Comparison of ENCODE assay signal across 26 cellular contexts in genomic region chr5:12661617-12662370, GRCh38.
"Had no signal": no experiment of that assay in that cellular context is flagged by ENCODE, and none has a peak within 500 bp of the region (broad histone marks: within the 10 kb centered on the region; RNA-seq: fewer than 3 reads in every experiment).

No MANE protein-coding gene starts in this region.

- H3K4me3 Mint-ChIP-seq: activated naive CD8-positive, alpha-beta T cell; memory B cell; natural killer cell; neural progenitor cell; stimulated activated effector memory CD8-positive, alpha-beta T cell treated with anti-CD3 and anti-CD28 coated beads, Interleukin-12 subunit alpha, Interleukin-12 subunit beta, amount 100 ng/mL, for 72 hours; T-helper 2 cell treated with Interferon-gamma antibody and Interleukin-4, amounts not matched to agents 5 μg/mL and 100 μg/mL, for 36 hours had no signal

- H3K36me3 ChIP-seq: esophagus squamous epithelium, heart right ventricle, neural progenitor cell, stomach, thyroid gland, upper lobe of right lung had no signal

- ATAC-seq: heart right ventricle; left colon; natural killer cell; sciatic nerve; stimulated activated effector memory CD8-positive, alpha-beta T cell treated with anti-CD3 and anti-CD28 coated beads, Interleukin-12 subunit alpha, Interleukin-12 subunit beta, amount 100 ng/mL, for 72 hours; upper lobe of right lung had no signal

- H3K27ac Mint-ChIP-seq: activated naive CD8-positive, alpha-beta T cell; memory B cell; natural killer cell; stimulated activated effector memory CD8-positive, alpha-beta T cell treated with anti-CD3 and anti-CD28 coated beads, Interleukin-12 subunit alpha, Interleukin-12 subunit beta, amount 100 ng/mL, for 72 hours; T-helper 2 cell treated with Interferon-gamma antibody and Interleukin-4, amounts not matched to agents 5 μg/mL and 100 μg/mL, for 36 hours had no signal

- H2AFZ ChIP-seq: neural progenitor cell had no signal

- H3K9me3 ChIP-seq: thyroid gland, upper lobe of right lung had no signal

- H3K36me3 Mint-ChIP-seq: activated naive CD8-positive, alpha-beta T cell; memory B cell; natural killer cell; neural progenitor cell; stimulated activated effector memory CD8-positive, alpha-beta T cell treated with anti-CD3 and anti-CD28 coated beads, Interleukin-12 subunit alpha, Interleukin-12 subunit beta, amount 100 ng/mL, for 72 hours had no signal

- H3K27me3 Mint-ChIP-seq: activated naive CD8-positive, alpha-beta T cell; memory B cell had no signal

- H3K4me1 ChIP-seq: esophagus squamous epithelium, heart right ventricle, neural progenitor cell, stomach, thyroid gland, upper lobe of right lung had no signal

- H3K4me2 ChIP-seq: neural progenitor cell had no signal

- H3K4me1 Mint-ChIP-seq: memory B cell; natural killer cell; neural progenitor cell; stimulated activated effector memory CD8-positive, alpha-beta T cell treated with anti-CD3 and anti-CD28 coated beads, Interleukin-12 subunit alpha, Interleukin-12 subunit beta, amount 100 ng/mL, for 72 hours had no signal

- DNase-seq: activated CD4-positive, alpha-beta T cell treated with anti-CD3 and anti-CD28 coated beads for 4 hours; activated CD4-positive, alpha-beta T cell treated with anti-CD3 and anti-CD28 coated beads, Interleukin-2, amount 50 U/mL, for 4 hours; activated effector memory CD4-positive, alpha-beta T cell treated with Interleukin-2 at 50 U/mL for 16 hours; activated naive CD4-positive, alpha-beta T cell treated with Interleukin-2 at 50 U/mL for 16 hours; anterior cingulate cortex; dermis blood vessel endothelial cell; effector CD4-positive, alpha-beta T cell; esophagus squamous epithelium; foreskin melanocyte; heart right ventricle; islet precursor cell; left colon; natural killer cell; small intestine; stimulated activated CD4-positive, alpha-beta T cell treated with anti-CD3 and anti-CD28 coated beads, Interleukin-4, amount 100 ng/mL, for 24 hours; stomach; T-helper 1 cell; thyroid gland; upper lobe of right lung had no signal

- H3K27ac ChIP-seq: epithelial cell of prostate, esophagus squamous epithelium, heart right ventricle, neural progenitor cell, stomach, thyroid gland, upper lobe of right lung had no signal

- H3K9ac ChIP-seq: neural progenitor cell had no signal

- H3K27me3 ChIP-seq: esophagus squamous epithelium, heart right ventricle, stomach, thyroid gland, upper lobe of right lung had no signal

- H3K4me3 ChIP-seq: esophagus squamous epithelium, heart right ventricle, neural progenitor cell, stomach, thyroid gland, upper lobe of right lung had no signal
